1 cellular context compared by ENCODE assay signal in genomic region chr17:22090263-22090935, GRCh38.
TF ChIP-seq lines count a peak whose summit lies in the region.

No MANE protein-coding gene starts in this region.

TF ChIP-seq in K562, 482 proteins besides CTCF, POLR2A, EP300 and RAD21 (continued from another document and continues in another):
- TF ChIP-seq TCF15 (CRISPR knock-in tag; IDR thresholded peaks at IDR 0.05) (no peak), ESRRA (IDR thresholded peaks at IDR 0.05; ENCODE audit: borderline replicate concordance, low read depth) (no peak), RB1 (IDR thresholded peaks at IDR 0.05; ENCODE audit: low read depth) (no peak), CTCFL (IDR thresholded peaks at IDR 0.05; ENCODE audit: borderline replicate concordance, insufficient read depth, low read depth, low read length, poor library complexity, severe bottlenecking) (no peak), ZNF277 (CRISPR knock-in tag; IDR thresholded peaks at IDR 0.05; ENCODE audit: borderline replicate concordance) (no peak), HMGXB4 (CRISPR knock-in tag; IDR thresholded peaks at IDR 0.05) (no peak), MAFF (IDR thresholded peaks at IDR 0.05; ENCODE audit: low read length) (no peak), BHLHE40 (IDR thresholded peaks at IDR 0.05; ENCODE audit: low read length) (0 out of 2 replicates have a peak, but pooled peaks have one; percentile 5), C11orf30 (IDR thresholded peaks at IDR 0.05; ENCODE audit: low read depth) (no peak), RREB1 (CRISPR knock-in tag; IDR thresholded peaks at IDR 0.05) (no peak), ARID3B (CRISPR knock-in tag; IDR thresholded peaks at IDR 0.05; ENCODE audit: borderline replicate concordance) (no peak), ZSCAN29 (IDR thresholded peaks at IDR 0.05) (no peak), ETV5 (CRISPR knock-in tag; IDR thresholded peaks at IDR 0.05; ENCODE audit: low read depth) (no peak), PTBP1 (IDR thresholded peaks at IDR 0.05; ENCODE audit: low read depth, low read length) (no peak), MEF2D (tag; conservative IDR thresholded peaks at IDR 0.05; ENCODE audit: low read depth) (no peak), EGR1 (conservative IDR thresholded peaks at IDR 0.05) (peak; percentile 86), FIP1L1 (IDR thresholded peaks at IDR 0.05; ENCODE audit: low read depth, low read length, poor library complexity, severe bottlenecking) (no peak), TAL1 (IDR thresholded peaks at IDR 0.05) (no peak), NCOA4 (IDR thresholded peaks at IDR 0.05; ENCODE audit: partially characterized antibody) (no peak), CGGBP1 (CRISPR knock-in tag; IDR thresholded peaks at IDR 0.05) (no peak), CBX8 (IDR thresholded peaks at IDR 0.05; ENCODE audit: borderline replicate concordance, extremely low read depth, low read depth, low read length, poor library complexity, severe bottlenecking) (no peak), MED1 (CRISPR knock-in tag; IDR thresholded peaks at IDR 0.05; ENCODE audit: borderline replicate concordance) (no peak), PCBP1 (IDR thresholded peaks at IDR 0.05; ENCODE audit: low read depth, low read length, poor library complexity, severe bottlenecking) (no peak), ZFP30 (CRISPR knock-in tag; IDR thresholded peaks at IDR 0.05; ENCODE audit: borderline replicate concordance) (no peak), BCL6 (CRISPR knock-in tag; IDR thresholded peaks at IDR 0.05) (no peak), ZNF764 (CRISPR knock-in tag; IDR thresholded peaks at IDR 0.05; ENCODE audit: low read depth) (no peak), CLOCK (CRISPR knock-in tag; IDR thresholded peaks at IDR 0.05; ENCODE audit: borderline replicate concordance) (no peak), THRA (IDR thresholded peaks at IDR 0.05) (no peak), HDAC6 (IDR thresholded peaks at IDR 0.05; ENCODE audit: low read depth, low read length) (no peak), NRF1 (conservative IDR thresholded peaks at IDR 0.05 in 1 of 2, IDR thresholded peaks at IDR 0.05 in 1 of 2) (no peak), ZNF165 (CRISPR knock-in tag; IDR thresholded peaks at IDR 0.05; ENCODE audit: borderline replicate concordance) (no peak), E2F3 (CRISPR knock-in tag; IDR thresholded peaks at IDR 0.05) (no peak), ILK (tag; IDR thresholded peaks at IDR 0.05; ENCODE audit: borderline replicate concordance, low read depth) (no peak), BCOR (IDR thresholded peaks at IDR 0.05) (no peak), MECOM (CRISPR knock-in tag; IDR thresholded peaks at IDR 0.05) (no peak), RFX1 (IDR thresholded peaks at IDR 0.05) (no peak), ZNF79 (CRISPR knock-in tag; IDR thresholded peaks at IDR 0.05; ENCODE audit: low read depth) (no peak)
